Comparison of ENCODE assay signal across 1 cellular context in genomic region chr5:176537608-176538504, GRCh38.
TF ChIP-seq lines count a peak whose summit lies in the region.

No MANE protein-coding gene starts in this region.

TF ChIP-seq in GM12878, 131 proteins besides CTCF, POLR2A, EP300 and RAD21 (continued from another document):
- peak; percentile 77 for TF ChIP-seq ZBTB40 (IDR thresholded peaks at IDR 0.05; ENCODE audit: borderline replicate concordance)
- no peak for TF ChIP-seq CUX1 (IDR thresholded peaks at IDR 0.05; ENCODE audit: insufficient replicate concordance, low read depth, low read length)
- peak; percentile 5; the same call in 1 of the 2 replicates for TF ChIP-seq RAD51 (IDR thresholded peaks at IDR 0.05)
- peak; percentile 91 for TF ChIP-seq FOXK2 (IDR thresholded peaks at IDR 0.05)
- TF ChIP-seq NR2C1 (IDR thresholded peaks at IDR 0.05): no peak
- TF ChIP-seq YY1 (IDR thresholded peaks at IDR 0.05; ENCODE audit: low read depth, low read length): 0 out of 2 replicates have a peak, but pooled peaks have one; percentile 9
- peak; percentile 54; the same call in 1 of the 2 replicates for TF ChIP-seq E2F4 (IDR thresholded peaks at IDR 0.05; ENCODE audit: low read depth, low read length)
- no peak for TF ChIP-seq NR2C2 (IDR thresholded peaks at IDR 0.05; ENCODE audit: borderline replicate concordance, control insufficient read depth, insufficient read length, low read depth)
- no peak for TF ChIP-seq ZBED1 (IDR thresholded peaks at IDR 0.05; ENCODE audit: borderline replicate concordance)
- no peak for TF ChIP-seq HDAC2 (IDR thresholded peaks at IDR 0.05)
- TF ChIP-seq MYB (IDR thresholded peaks at IDR 0.05; ENCODE audit: borderline replicate concordance, low read depth, low read length): no peak
- TF ChIP-seq CREM (IDR thresholded peaks at IDR 0.05; ENCODE audit: low read depth): peak; percentile 98
- no peak for TF ChIP-seq BCLAF1 (IDR thresholded peaks at IDR 0.05)
- TF ChIP-seq EED (IDR thresholded peaks at IDR 0.05; ENCODE audit: low read depth): no peak
- TF ChIP-seq KDM1A (IDR thresholded peaks at IDR 0.05; ENCODE audit: borderline replicate concordance): no peak
- TF ChIP-seq CBX3 (IDR thresholded peaks at IDR 0.05; ENCODE audit: borderline replicate concordance, low read depth): no peak
- TF ChIP-seq SREBF1 (IDR thresholded peaks at IDR 0.05; ENCODE audit: low read length): no peak
- no peak for TF ChIP-seq ZNF384 (IDR thresholded peaks at IDR 0.05; ENCODE audit: borderline replicate concordance, low read depth, low read length)
- TF ChIP-seq NFIC (IDR thresholded peaks at IDR 0.05; ENCODE audit: low read depth, low read length): no peak
- no peak for TF ChIP-seq ZNF274 (IDR thresholded peaks at IDR 0.05; ENCODE audit: insufficient read depth, insufficient read length)
- no peak for TF ChIP-seq CHD1 (IDR thresholded peaks at IDR 0.05; ENCODE audit: low read depth, low read length)
